10 cellular contexts compared by ENCODE assay signal in genomic region chr2:219836647-219837177, GRCh38.
DNase-seq lines count a peak whose midpoint lies in the region; ATAC-seq, FAIRE-seq and TF ChIP-seq lines count a peak whose summit lies in the region.
"Had no signal": no experiment of that assay in that cellular context is flagged by ENCODE, and none has a peak within 500 bp of the region (broad histone marks: within the 10 kb centered on the region; RNA-seq: fewer than 3 reads in every experiment).

No MANE protein-coding gene starts in this region.

- no peaks in the 10 kb centered on the region for H3K79me1 ChIP-seq in IMR-90 (ENCODE audit: low read depth in 1 of 2, low read length in 2 of 2)

- dilution Hi-C loops in IMR-90 (cut with HindIII; ENCODE audit: low sequenced_read_pairs, unreplicated experiment) = no loop called here

- POLR2A ChIA-PET in IMR-90 (lab: Charles Lee; ENCODE audit: unreplicated experiment) (no interaction called here), WTC11 (lab: Charles Lee) (no interaction called here)

- no peaks in the 10 kb centered on the region for H3K79me2 ChIP-seq in astrocyte (ENCODE audit: insufficient read depth, low read length)

- H3K9me3 Mint-ChIP-seq in astrocyte (ENCODE audit: unreplicated experiment) (no peaks in the 10 kb centered on the region), WTC11 (peaks cover 3% of the 10 kb centered on the region)
- H3K9me3 Mint-ChIP-seq in activated T-helper 1 cell treated with anti-CD3 and anti-CD28 coated beads, Interleukin-12 subunit alpha, Interleukin-12 subunit beta, Interleukin-2, Interleukin-4 antibody, amounts not matched to agents 30 ng/mL and 10 ng/mL and 1 ng/mL, durations not matched to agents 14 hours and 24 hours and 36 hours = no peaks in the 10 kb centered on the region
- H3K9me3 Mint-ChIP-seq: activated CD4-positive, alpha-beta memory T cell treated with anti-CD3 and anti-CD28 coated beads, Interleukin-2, amount 10 ng/mL, durations not matched to agents 7 days and 5 days had no signal

- H3K4me3 ChIP-seq in IMR-90 (ENCODE audit: insufficient read depth, low read depth, low read length) = no peak overlapping the region
- no peak overlapping the region for H3K4me3 ChIP-seq in astrocyte (ENCODE audit: insufficient read depth, low read depth, low read length)

- no peaks in the 10 kb centered on the region for H3K9me3 ChIP-seq in IMR-90 (ENCODE audit: control insufficient read depth, insufficient read depth, low read length)
- no peaks in the 10 kb centered on the region for H3K9me3 ChIP-seq in astrocyte (ENCODE audit: insufficient read depth, low read depth, low read length)

- H3K4me2 ChIP-seq in IMR-90 (ENCODE audit: low read depth, low read length) (no peak overlapping the region), astrocyte (ENCODE audit: low read length) (no peak overlapping the region)

- H3K4ac ChIP-seq in IMR-90 (ENCODE audit: low read depth, low read length) = no peak overlapping the region

- H3K9ac ChIP-seq in IMR-90 (ENCODE audit: low read depth, low read length) (no peak overlapping the region), astrocyte (ENCODE audit: low read length) (no peak overlapping the region)

- no peak overlapping the region for H4K8ac ChIP-seq in IMR-90 (ENCODE audit: low read depth in 2 of 2, low read length in 2 of 2)

- no peak overlapping the region for H2BK15ac ChIP-seq in IMR-90 (ENCODE audit: low read depth, low read length)

- H2BK120ac ChIP-seq in IMR-90 (ENCODE audit: low read depth, low read length) = no peak overlapping the region

- no peak overlapping the region for H4K5ac ChIP-seq in IMR-90 (ENCODE audit: low read depth, low read length)

- no peak overlapping the region for H3K23ac ChIP-seq in IMR-90 (ENCODE audit: low read depth, low read length)

- peaks cover 3% of the 10 kb centered on the region for H3K27me3 Mint-ChIP-seq in astrocyte (ENCODE audit: low read depth, unreplicated experiment)
- no peaks in the 10 kb centered on the region for H3K27me3 Mint-ChIP-seq in activated T-helper 1 cell treated with anti-CD3 and anti-CD28 coated beads, Interleukin-12 subunit alpha, Interleukin-12 subunit beta, Interleukin-2, Interleukin-4 antibody, amounts not matched to agents 30 ng/mL and 10 ng/mL and 1 ng/mL, durations not matched to agents 14 hours and 24 hours and 36 hours (ENCODE audit: insufficient read depth)
- H3K27me3 Mint-ChIP-seq in WTC11 (ENCODE audit: low read depth) = no peaks in the 10 kb centered on the region; the same call in 1 of the 2 replicates
- H3K27me3 Mint-ChIP-seq: activated CD4-positive, alpha-beta memory T cell treated with anti-CD3 and anti-CD28 coated beads, Interleukin-2, amount 10 ng/mL, durations not matched to agents 7 days and 5 days had no signal

- no peaks in the 10 kb centered on the region for H3K9me1 ChIP-seq in IMR-90 (ENCODE audit: insufficient read depth, low read length)

- H3K18ac ChIP-seq in IMR-90 (ENCODE audit: low read depth, low read length) = no peak overlapping the region

- no peak overlapping the region for H2AFZ ChIP-seq in IMR-90 (replicated peaks; ENCODE audit: low read length, poor library complexity)
- H2AFZ ChIP-seq in astrocyte (ENCODE audit: low read depth, low read length) = no peak overlapping the region

- no peak overlapping the region for H2AK9ac ChIP-seq in IMR-90 (replicated peaks; ENCODE audit: low read depth, low read length, poor library complexity)

- H2AK5ac ChIP-seq in IMR-90 (ENCODE audit: low read depth, low read length) = no peak overlapping the region

- TF ChIP-seq POLR2A in IMR-90 (IDR thresholded peaks at IDR 0.05; ENCODE audit: low read depth, low read length) = no peak

- intact Hi-C loops in IMR-90 (cut with micrococcal nuclease) = loop anchor here (1.0 kb wide), 1 partner anchor 100 kb away; no protein-coding TSS in a partner anchor
- intact Hi-C loops in activated T-helper 1 cell treated with anti-CD3 and anti-CD28 coated beads, Interleukin-12 subunit alpha, Interleukin-12 subunit beta, Interleukin-2, Interleukin-4 antibody, amounts not matched to agents 30 ng/mL and 10 ng/mL and 1 ng/mL, durations not matched to agents 14 hours and 24 hours and 36 hours (cut with micrococcal nuclease) = no loop called here

- H2BK5ac ChIP-seq in IMR-90 (ENCODE audit: low read depth, low read length, poor library complexity, severe bottlenecking) = no peak overlapping the region

- no peak overlapping the region for H4K91ac ChIP-seq in IMR-90 (ENCODE audit: insufficient read depth, low read depth, low read length)

- ATAC-seq in IMR-90 (ENCODE audit: low read depth) (no peak), WTC11 (no peak)

- TF ChIP-seq CTCF in IMR-90 (conservative IDR thresholded peaks at IDR 0.05; ENCODE audit: low read depth, low read length) (0 out of 2 replicates have a peak, but pooled peaks have one; percentile 20), astrocyte (IDR thresholded peaks at IDR 0.05; ENCODE audit: insufficient read depth, low read depth, low read length) (peak; percentile 14), WTC11 (IDR thresholded peaks at IDR 0.05) (no peak)

- H3K36me3 ChIP-seq in IMR-90 (ENCODE audit: control insufficient read depth, insufficient read depth, low read length) (no peaks in the 10 kb centered on the region), astrocyte (ENCODE audit: insufficient read depth, low read length) (no peaks in the 10 kb centered on the region)

- DNase-seq in NCI-H748 (lab: John Stamatoyannopoulos, UW; ENCODE audit: unreplicated experiment) = peak; percentile 61
- no peak for DNase-seq in NCI-H748 treated with DMSO at 0.1 percent for 48 hours (lab: John Stamatoyannopoulos, UW)
- peak; percentile 17 for DNase-seq in IMR-90
- no peak for DNase-seq in astrocyte (ENCODE audit: low read depth)
- peak; percentile 2 for DNase-seq in renal cortical epithelial cell (ENCODE audit: low read depth)
- DNase-seq in activated T-helper 1 cell treated with anti-CD3 and anti-CD28 coated beads, Interleukin-12 subunit alpha, Interleukin-12 subunit beta, Interleukin-2, Interleukin-4 antibody, amounts not matched to agents 30 ng/mL and 10 ng/mL and 1 ng/mL, durations not matched to agents 14 hours and 24 hours and 36 hours (ENCODE audit: low spot score) = no peak
- no peak for DNase-seq in WTC11 (ENCODE audit: low spot score)
- DNase-seq in cerebellar nuclear complex (lab: John Stamatoyannopoulos, UW) = no peak
- DNase-seq: activated CD4-positive, alpha-beta memory T cell treated with anti-CD3 and anti-CD28 coated beads, Interleukin-2, amount 10 ng/mL, durations not matched to agents 7 days and 5 days; CD8-positive, alpha-beta memory T cell had no signal

- no peaks in the 10 kb centered on the region for H3K4me1 ChIP-seq in IMR-90 (ENCODE audit: control insufficient read depth, insufficient read depth, low read length)
- no peaks in the 10 kb centered on the region for H3K4me1 ChIP-seq in astrocyte (ENCODE audit: insufficient read depth, low read length)

- in situ Hi-C loops in IMR-90 (cut with MboI; ENCODE audit: low sequenced_read_pairs) = no loop called here

- no peak overlapping the region for H3K56ac ChIP-seq in IMR-90 (ENCODE audit: extremely low read depth, insufficient read depth, low read length)

- no peaks in the 10 kb centered on the region for H3K36me3 Mint-ChIP-seq in astrocyte (ENCODE audit: low read depth, unreplicated experiment)
- H3K36me3 Mint-ChIP-seq in activated T-helper 1 cell treated with anti-CD3 and anti-CD28 coated beads, Interleukin-12 subunit alpha, Interleukin-12 subunit beta, Interleukin-2, Interleukin-4 antibody, amounts not matched to agents 30 ng/mL and 10 ng/mL and 1 ng/mL, durations not matched to agents 14 hours and 24 hours and 36 hours (ENCODE audit: low read depth) = no peaks in the 10 kb centered on the region
- H3K36me3 Mint-ChIP-seq in WTC11 = no peaks in the 10 kb centered on the region
- H3K36me3 Mint-ChIP-seq: CD8-positive, alpha-beta memory T cell had no signal

- no peak overlapping the region for H3K14ac ChIP-seq in IMR-90 (replicated peaks; ENCODE audit: low read depth, low read length)

- BruUV-seq in IMR-90 (replicated peaks; lab: Mats Ljungman, UMichigan) = no TSS peak

- TF ChIP-seq RAD21 in IMR-90 (IDR thresholded peaks at IDR 0.05; ENCODE audit: low read length) = no peak

- CTCF ChIA-PET in IMR-90 (lab: Yijun Ruan, JAX) (no interaction called here), WTC11 (lab: Charles Lee) (interaction anchor here (0.5 kb wide), 1 partner anchor 194 kb away, joined by 3 read pairs; no protein-coding TSS in a partner anchor)

- H3K27ac ChIP-seq in IMR-90 (ENCODE audit: insufficient read depth, low read length) (no peak overlapping the region), astrocyte (ENCODE audit: low read depth, low read length) (no peak overlapping the region)

- H4K20me1 ChIP-seq in IMR-90 (ENCODE audit: insufficient read depth, low read length) (no peaks in the 10 kb centered on the region), astrocyte (ENCODE audit: insufficient read depth, low read length) (no peaks in the 10 kb centered on the region)

- no peak overlapping the region for H2BK20ac ChIP-seq in IMR-90 (ENCODE audit: low read depth, low read length)

- H3K27me3 ChIP-seq in IMR-90 (ENCODE audit: control insufficient read depth, insufficient read depth, low read length) (no peaks in the 10 kb centered on the region; the same call in 1 of the 2 replicates), astrocyte (ENCODE audit: insufficient read depth, low read length) (no peaks in the 10 kb centered on the region)

- H3K4me3 Mint-ChIP-seq in astrocyte (ENCODE audit: unreplicated experiment) (no peak overlapping the region), WTC11 (no peak overlapping the region)
- H3K4me3 Mint-ChIP-seq in activated T-helper 1 cell treated with anti-CD3 and anti-CD28 coated beads, Interleukin-12 subunit alpha, Interleukin-12 subunit beta, Interleukin-2, Interleukin-4 antibody, amounts not matched to agents 30 ng/mL and 10 ng/mL and 1 ng/mL, durations not matched to agents 14 hours and 24 hours and 36 hours = no peak overlapping the region
- H3K4me3 Mint-ChIP-seq: activated CD4-positive, alpha-beta memory T cell treated with anti-CD3 and anti-CD28 coated beads, Interleukin-2, amount 10 ng/mL, durations not matched to agents 7 days and 5 days; CD8-positive, alpha-beta memory T cell had no signal

- H3K27ac Mint-ChIP-seq in astrocyte (ENCODE audit: unreplicated experiment) (no peak overlapping the region), WTC11 (no peak overlapping the region)
- H3K27ac Mint-ChIP-seq in activated T-helper 1 cell treated with anti-CD3 and anti-CD28 coated beads, Interleukin-12 subunit alpha, Interleukin-12 subunit beta, Interleukin-2, Interleukin-4 antibody, amounts not matched to agents 30 ng/mL and 10 ng/mL and 1 ng/mL, durations not matched to agents 14 hours and 24 hours and 36 hours = no peak overlapping the region
- H3K27ac Mint-ChIP-seq: activated CD4-positive, alpha-beta memory T cell treated with anti-CD3 and anti-CD28 coated beads, Interleukin-2, amount 10 ng/mL, durations not matched to agents 7 days and 5 days; CD8-positive, alpha-beta memory T cell had no signal

- FAIRE-seq in astrocyte (lab: Jason Lieb, UNC) = peak; percentile 5

- no CpG with 5 or more reads among the region's 4 CpGs for WGBS in IMR-90 (ENCODE audit: extremely low coverage in 2 of 2, insufficient read length in 1 of 2), 2 experiments

- no peaks in the 10 kb centered on the region for H3K4me1 Mint-ChIP-seq in astrocyte (ENCODE audit: low read depth, unreplicated experiment)
- no peaks in the 10 kb centered on the region for H3K4me1 Mint-ChIP-seq in activated T-helper 1 cell treated with anti-CD3 and anti-CD28 coated beads, Interleukin-12 subunit alpha, Interleukin-12 subunit beta, Interleukin-2, Interleukin-4 antibody, amounts not matched to agents 30 ng/mL and 10 ng/mL and 1 ng/mL, durations not matched to agents 14 hours and 24 hours and 36 hours (ENCODE audit: low read depth)
- H3K4me1 Mint-ChIP-seq in WTC11 = no peaks in the 10 kb centered on the region
- H3K4me1 Mint-ChIP-seq: activated CD4-positive, alpha-beta memory T cell treated with anti-CD3 and anti-CD28 coated beads, Interleukin-2, amount 10 ng/mL, durations not matched to agents 7 days and 5 days; CD8-positive, alpha-beta memory T cell had no signal

Comparison
In these comparisons a context has a peak if more than half of its experiments do, and no peak if none do; other contexts are left out.
1. DNase-seq: peak in NCI-H748 (single experiment), IMR-90 (single experiment) and renal cortical epithelial cell (single experiment); none in NCI-H748 treated with DMSO at 0.1 percent for 48 hours (single experiment), astrocyte (single experiment), activated T-helper 1 cell treated with anti-CD3 and anti-CD28 coated beads, Interleukin-12 subunit alpha, Interleukin-12 subunit beta, Interleukin-2, Interleukin-4 antibody, amounts not matched to agents 30 ng/mL and 10 ng/mL and 1 ng/mL, durations not matched to agents 14 hours and 24 hours and 36 hours (single experiment), WTC11 (single experiment) and cerebellar nuclear complex (0 of 2).